21 cellular contexts compared by ENCODE assay signal in the genomic region with DNA sequence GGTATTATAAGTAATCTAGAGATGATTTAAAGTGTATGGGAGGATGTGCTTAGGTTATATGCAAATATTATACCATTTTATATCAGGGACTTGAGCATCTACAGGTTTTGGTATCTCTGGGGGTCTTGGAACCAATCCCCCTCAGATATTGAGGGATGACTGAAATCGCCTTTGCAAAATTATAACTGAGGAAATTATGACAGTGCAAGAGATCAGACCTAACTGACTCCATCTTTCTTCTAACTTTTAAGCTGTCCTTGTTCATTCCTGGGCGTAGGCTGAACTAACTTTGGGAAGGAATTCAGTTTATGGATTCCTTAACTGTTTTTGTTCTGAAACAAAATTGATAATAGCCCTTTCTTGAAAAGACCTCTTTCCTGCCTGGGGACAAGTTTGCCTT.
"Had no signal": no experiment of that assay in that cellular context is flagged by ENCODE, and none has a peak within 500 bp of the region (broad histone marks: within the 10 kb centered on the region; RNA-seq: fewer than 3 reads in every experiment).

No MANE protein-coding gene starts in this region.

- ATAC-seq: left ventricle myocardium superior; mucosa of descending colon; right cardiac atrium; stimulated activated naive CD8-positive, alpha-beta T cell treated with anti-CD3 and anti-CD28 coated beads, Interleukin-15, amount 100 ng/mL, for 72 hours had no signal

- H3K9me3 ChIP-seq: mucosa of descending colon, pancreas, tibial artery, uterus had no signal

- H3K4me1 ChIP-seq: pancreas, tibial artery, uterus had no signal

- H3K36me3 ChIP-seq: pancreas, tibial artery, uterus had no signal

- H3K27me3 ChIP-seq: pancreas, tibial artery, uterus had no signal

- H3K4me3 ChIP-seq: mucosa of descending colon, pancreas, tibial artery, uterus had no signal

- DNase-seq: activated CD4-positive, alpha-beta memory T cell treated with anti-CD3 and anti-CD28 coated beads, Interleukin-2, amount 10 ng/mL, durations not matched to agents 7 days and 5 days; activated CD4-positive, alpha-beta T cell treated with anti-CD3 and anti-CD28 coated beads for 48 hours; activated gamma-delta T cell treated with Interleukin-2 at 50 U/mL for 16 hours; activated T-cell treated with anti-CD3 and anti-CD28 coated beads for 4 hours; anterior cingulate cortex; effector CD4-positive, alpha-beta T cell; erythroblast; foreskin melanocyte; glutamatergic neuron; hippocampal formation; left ventricle myocardium superior; mammary epithelial cell; mucosa of descending colon; nephron progenitor cell; pancreas; right cardiac atrium; stimulated activated CD4-positive, alpha-beta T cell treated with anti-CD3 and anti-CD28 coated beads, Interleukin-12 subunit alpha, Interleukin-12 subunit beta, amount 100 ng/mL, for 4 hours; stimulated activated CD4-positive, alpha-beta T cell treated with anti-CD3 and anti-CD28 coated beads, Interleukin-4, amount 100 ng/mL, for 4 hours; stimulated activated naive CD8-positive, alpha-beta T cell treated with anti-CD3 and anti-CD28 coated beads, Interleukin-15, amount 100 ng/mL, for 72 hours; tibial artery; uterus had no signal

- H3K27ac ChIP-seq: pancreas, tibial artery, uterus had no signal
